In the genomic region with DNA sequence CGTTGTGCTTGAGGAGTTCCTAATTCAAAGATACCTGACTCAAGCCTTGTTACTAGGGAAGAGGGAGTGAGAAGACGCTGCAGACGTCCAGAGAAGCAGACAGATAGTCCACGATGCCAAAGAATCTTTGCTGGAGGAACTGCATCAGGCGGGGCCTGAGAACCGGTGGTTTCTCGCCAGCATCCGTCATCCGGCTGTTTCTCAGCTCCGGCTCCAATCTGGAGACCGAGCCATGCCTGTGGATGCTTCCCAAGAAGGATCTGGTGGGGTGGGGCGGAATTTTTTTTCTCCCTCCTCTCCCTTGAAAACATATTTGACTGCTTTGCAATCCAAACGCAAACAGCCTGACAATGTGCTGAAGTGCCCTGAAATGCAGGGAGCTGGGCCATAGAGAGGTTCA, we compare ENCODE assay signal across 21 cellular contexts.
"Had no signal": no experiment of that assay in that cellular context is flagged by ENCODE, and none has a peak within 500 bp of the region (broad histone marks: within the 10 kb centered on the region; RNA-seq: fewer than 3 reads in every experiment).

No MANE protein-coding gene starts in this region.

- H3K4me3 ChIP-seq: coronary artery, prostate gland, right lobe of liver, thoracic aorta had no signal

- H3K4me1 Mint-ChIP-seq: activated CD4-positive, alpha-beta T cell treated with anti-CD3 and anti-CD28 coated beads, Interleukin-2, amount 10 ng/mL, durations not matched to agents 24 days and 14 days; activated naive CD4-positive, alpha-beta T cell treated with anti-CD3 and anti-CD28 coated beads, Interleukin-2, amount 10 ng/mL, durations not matched to agents 7 days and 5 days; activated naive CD8-positive, alpha-beta T cell treated with anti-CD3 and anti-CD28 coated beads, Interleukin-2, amount 50 U/mL, for 24 hours; central memory CD8-positive, alpha-beta T cell; mesothelial cell of epicardium; nephron progenitor cell; stimulated activated memory B cell treated with anti-CD40 and anti-IgM and Interleukin-4, amounts not matched to agents 10 μg/mL and 1 μg/mL and 100 μg/mL, for 72 hours had no signal

- H3K27me3 ChIP-seq: brain microvascular endothelial cell, right lobe of liver had no signal

- H3K27ac ChIP-seq: brain microvascular endothelial cell, coronary artery, prostate gland, right lobe of liver, thoracic aorta had no signal

- H3K4me3 Mint-ChIP-seq: activated CD4-positive, alpha-beta T cell treated with anti-CD3 and anti-CD28 coated beads, Interleukin-2, amount 10 ng/mL, durations not matched to agents 24 days and 14 days; activated CD8-positive, alpha-beta T cell treated with anti-CD3 and anti-CD28 coated beads, Interleukin-2, amount 10 ng/mL, durations not matched to agents 7 days and 5 days; activated naive CD4-positive, alpha-beta T cell treated with anti-CD3 and anti-CD28 coated beads, Interleukin-2, amount 10 ng/mL, durations not matched to agents 7 days and 5 days; activated naive CD8-positive, alpha-beta T cell treated with anti-CD3 and anti-CD28 coated beads, Interleukin-2, amount 50 U/mL, for 24 hours; activated T-cell treated with anti-CD3 and anti-CD28 coated beads, Interleukin-2, amount 50 U/mL, for 4 hours; central memory CD8-positive, alpha-beta T cell; mesothelial cell of epicardium; nephron progenitor cell; stimulated activated memory B cell treated with anti-CD40 and anti-IgM and Interleukin-4, amounts not matched to agents 10 μg/mL and 1 μg/mL and 100 μg/mL, for 72 hours had no signal

- H3K9me3 ChIP-seq: prostate gland, right lobe of liver had no signal

- H3K27ac Mint-ChIP-seq: activated CD4-positive, alpha-beta T cell treated with anti-CD3 and anti-CD28 coated beads, Interleukin-2, amount 10 ng/mL, durations not matched to agents 24 days and 14 days; activated CD8-positive, alpha-beta T cell treated with anti-CD3 and anti-CD28 coated beads, Interleukin-2, amount 10 ng/mL, durations not matched to agents 7 days and 5 days; activated naive CD4-positive, alpha-beta T cell treated with anti-CD3 and anti-CD28 coated beads, Interleukin-2, amount 10 ng/mL, durations not matched to agents 7 days and 5 days; activated naive CD8-positive, alpha-beta T cell treated with anti-CD3 and anti-CD28 coated beads, Interleukin-2, amount 50 U/mL, for 24 hours; mesothelial cell of epicardium; nephron progenitor cell; stimulated activated memory B cell treated with anti-CD40 and anti-IgM and Interleukin-4, amounts not matched to agents 10 μg/mL and 1 μg/mL and 100 μg/mL, for 72 hours had no signal

- H3K27me3 Mint-ChIP-seq: activated CD4-positive, alpha-beta T cell treated with anti-CD3 and anti-CD28 coated beads, Interleukin-2, amount 10 ng/mL, durations not matched to agents 24 days and 14 days; activated naive CD4-positive, alpha-beta T cell treated with anti-CD3 and anti-CD28 coated beads, Interleukin-2, amount 10 ng/mL, durations not matched to agents 7 days and 5 days; activated naive CD8-positive, alpha-beta T cell treated with anti-CD3 and anti-CD28 coated beads, Interleukin-2, amount 50 U/mL, for 24 hours; central memory CD8-positive, alpha-beta T cell; stimulated activated memory B cell treated with anti-CD40 and anti-IgM and Interleukin-4, amounts not matched to agents 10 μg/mL and 1 μg/mL and 100 μg/mL, for 72 hours had no signal

- H3K36me3 ChIP-seq: brain microvascular endothelial cell, prostate gland, right lobe of liver, thoracic aorta had no signal

- DNase-seq: activated CD4-positive, alpha-beta T cell treated with anti-CD3 and anti-CD28 coated beads, Interleukin-2, amount 10 ng/mL, durations not matched to agents 24 days and 14 days; activated CD4-positive, CD25-positive, alpha-beta regulatory T cell; activated CD8-positive, alpha-beta T cell treated with anti-CD3 and anti-CD28 coated beads, Interleukin-2, amount 10 ng/mL, durations not matched to agents 7 days and 5 days; activated effector memory CD4-positive, alpha-beta T cell treated with Interleukin-2 at 50 U/mL for 16 hours; activated naive CD4-positive, alpha-beta T cell treated with anti-CD3 and anti-CD28 coated beads, Interleukin-2, amount 10 ng/mL, durations not matched to agents 7 days and 5 days; activated naive CD8-positive, alpha-beta T cell treated with anti-CD3 and anti-CD28 coated beads, Interleukin-2, amount 50 U/mL, for 24 hours; activated T-cell treated with anti-CD3 and anti-CD28 coated beads, Interleukin-2, amount 50 U/mL, for 4 hours; brain microvascular endothelial cell; hippocampal formation; islet precursor cell; nephron progenitor cell; nucleus accumbens; right lobe of liver; stimulated activated CD4-positive, alpha-beta T cell treated with anti-CD3 and anti-CD28 coated beads, Interleukin-4, amount 100 ng/mL, for 4 hours; T1000 had no signal

- H3K36me3 Mint-ChIP-seq: activated naive CD4-positive, alpha-beta T cell treated with anti-CD3 and anti-CD28 coated beads, Interleukin-2, amount 10 ng/mL, durations not matched to agents 7 days and 5 days; mesothelial cell of epicardium; stimulated activated memory B cell treated with anti-CD40 and anti-IgM and Interleukin-4, amounts not matched to agents 10 μg/mL and 1 μg/mL and 100 μg/mL, for 72 hours had no signal

- H3K4me1 ChIP-seq: prostate gland, right lobe of liver had no signal
